In genomic region chr7:5477723-5478531, GRCh38 we compare ENCODE assay signal across 9 cellular contexts. TPM values are rescaled to one million over a fixed set of nuclear protein-coding genes. Genes with fewer than 3 reads are reported as not detected.
DNase-seq lines count a peak whose midpoint lies in the region; ATAC-seq lines count a peak whose summit lies in the region.
"Had no signal": no experiment of that assay in that cellular context is flagged by ENCODE, and none has a peak within 500 bp of the region (broad histone marks: within the 10 kb centered on the region; RNA-seq: fewer than 3 reads in every experiment).

No MANE protein-coding gene starts in this region.

- DNase-seq in NCI-H1694 treated with DMSO at 0.1 percent for 48 hours (lab: John Stamatoyannopoulos, UW) (peak; percentile 91), putamen (ENCODE audit: low spot score) (no peak), SIG-M5 treated with dmso at 0.1 percent for 504 hours (lab: John Stamatoyannopoulos, UW; ENCODE audit: unreplicated experiment) (no peak), NCI-H226 (no peak)
- DNase-seq in naive thymus-derived CD4-positive, alpha-beta T cell, result no peak

- ATAC-seq in GM18511 (IDR thresholded peaks at IDR 0.05; ENCODE audit: unreplicated experiment) (peak; percentile 82), HG03378 (IDR thresholded peaks at IDR 0.05; ENCODE audit: unreplicated experiment) (no peak)
- peak; percentile 81 for ATAC-seq in naive thymus-derived CD4-positive, alpha-beta T cell

- peaks cover 0 to 4% (median 0%) of the 10 kb centered on the region in 5 donors for H3K36me3 Mint-ChIP-seq in naive thymus-derived CD4-positive, alpha-beta T cell

- CTCF ChIA-PET in naive thymus-derived CD4-positive, alpha-beta T cell (lab: Charles Lee), result interaction anchor here (0.5 kb wide), 1 partner anchor 181 kb away, joined by 3 read pairs; no protein-coding TSS in a partner anchor

- no peaks in the 10 kb centered on the region for H3K9me3 ChIP-seq in duodenal mucosa (ENCODE audit: control insufficient read depth in 1 of 2, low read length in 2 of 2)
- H3K9me3 ChIP-seq in naive thymus-derived CD4-positive, alpha-beta T cell (ENCODE audit: control insufficient read depth in 2 of 3, low read length in 3 of 3), result no peaks in the 10 kb centered on the region

- peak overlapping the region in 1 of 2 donors; percentile 4 for H3K9ac ChIP-seq in duodenal mucosa (ENCODE audit: low read depth in 1 of 2, low read length in 2 of 2)

- peaks cover 0 to 10% (median 0%) of the 10 kb centered on the region in 7 donors for H3K4me1 Mint-ChIP-seq in naive thymus-derived CD4-positive, alpha-beta T cell

- H3K27me3 Mint-ChIP-seq in naive thymus-derived CD4-positive, alpha-beta T cell, result no peaks in the 10 kb centered on the region

- H3K4me3 ChIP-seq in duodenal mucosa (ENCODE audit: low read depth in 1 of 2, low read length in 2 of 2), result peak overlapping the region; percentile 54 to 61
- no peak overlapping the region for H3K4me3 ChIP-seq in naive thymus-derived CD4-positive, alpha-beta T cell (ENCODE audit: low read length)
- H3K4me3 ChIP-seq: SK-N-MC had no signal

- POLR2A ChIA-PET in naive thymus-derived CD4-positive, alpha-beta T cell (lab: Charles Lee), result no interaction called here

- peak overlapping the region in 9 of 10 donors; percentile 47 to 77 (median 59) for H3K4me3 Mint-ChIP-seq in naive thymus-derived CD4-positive, alpha-beta T cell

- H3K36me3 ChIP-seq in duodenal mucosa (ENCODE audit: control insufficient read depth in 1 of 2, insufficient read depth in 2 of 2, low read length in 2 of 2), result no peaks in the 10 kb centered on the region
- H3K36me3 ChIP-seq in naive thymus-derived CD4-positive, alpha-beta T cell (ENCODE audit: control insufficient read depth in 2 of 3, insufficient read depth in 3 of 3, low read length in 3 of 3), result peaks cover 0 to 7% (median 0%) of the 10 kb centered on the region in 3 experiments

- H3K27me3 ChIP-seq in duodenal mucosa (ENCODE audit: control insufficient read depth in 1 of 2, insufficient read depth in 2 of 2, low read length in 2 of 2), result no peaks in the 10 kb centered on the region
- H3K27me3 ChIP-seq in naive thymus-derived CD4-positive, alpha-beta T cell (ENCODE audit: control insufficient read depth in 2 of 2, insufficient read depth in 2 of 2, low read length in 2 of 2), result no peaks in the 10 kb centered on the region

- H3K9me3 Mint-ChIP-seq in naive thymus-derived CD4-positive, alpha-beta T cell, result no peaks in the 10 kb centered on the region

- H3K4me1 ChIP-seq in duodenal mucosa (ENCODE audit: control insufficient read depth in 1 of 2, insufficient read depth in 2 of 2, low read length in 2 of 2), result peaks cover 6 to 8% of the 10 kb centered on the region in 2 donors
- no peaks in the 10 kb centered on the region for H3K4me1 ChIP-seq in naive thymus-derived CD4-positive, alpha-beta T cell (ENCODE audit: control insufficient read depth in 2 of 2, insufficient read depth in 2 of 2, low read length in 2 of 2)

- peak overlapping the region in 1 of 9 donors; percentile 9 for H3K27ac Mint-ChIP-seq in naive thymus-derived CD4-positive, alpha-beta T cell

- H3K27ac ChIP-seq in duodenal mucosa (ENCODE audit: low read depth, low read length), result no peak overlapping the region
- H3K27ac ChIP-seq in naive thymus-derived CD4-positive, alpha-beta T cell (ENCODE audit: low read depth, low read length), result no peak overlapping the region

- intact Hi-C loops in naive thymus-derived CD4-positive, alpha-beta T cell (cut with micrococcal nuclease), result no loop called here

RNA-seq across cellular contexts. Expression of gene FBXL18, which starts 35.7 kb away (rescaled TPM):
- total RNA-seq in naive thymus-derived CD4-positive, alpha-beta T cell, result 10 to 100 TPM in 2 of 5 experiments, 1 to 10 TPM in 3; 7.3 to 13.7 (median 9.7) TPM
- 1 to 10 TPM; 1.6 to 2.0 TPM for polyA plus RNA-seq in naive thymus-derived CD4-positive, alpha-beta T cell

RNA-seq across cellular contexts. Expression of gene ACTB, which starts 52.5 kb away (rescaled TPM):
- total RNA-seq in naive thymus-derived CD4-positive, alpha-beta T cell, result over 10,000 TPM in 1 of 5 experiments, 1,000 to 10,000 TPM in 4; 2,405 to 12,292 (median 2,801) TPM
- over 10,000 TPM; 11,269 to 12,728 TPM for polyA plus RNA-seq in naive thymus-derived CD4-positive, alpha-beta T cell

RNA-seq across cellular contexts. Expression of gene TNRC18, which starts 54.3 kb away (rescaled TPM):
- 10 to 100 TPM; 34.2 to 83.7 (median 49.3) TPM for total RNA-seq in naive thymus-derived CD4-positive, alpha-beta T cell
- polyA plus RNA-seq in naive thymus-derived CD4-positive, alpha-beta T cell, result under 1 TPM; 0.18 to 0.98 TPM
